In the genomic region with DNA sequence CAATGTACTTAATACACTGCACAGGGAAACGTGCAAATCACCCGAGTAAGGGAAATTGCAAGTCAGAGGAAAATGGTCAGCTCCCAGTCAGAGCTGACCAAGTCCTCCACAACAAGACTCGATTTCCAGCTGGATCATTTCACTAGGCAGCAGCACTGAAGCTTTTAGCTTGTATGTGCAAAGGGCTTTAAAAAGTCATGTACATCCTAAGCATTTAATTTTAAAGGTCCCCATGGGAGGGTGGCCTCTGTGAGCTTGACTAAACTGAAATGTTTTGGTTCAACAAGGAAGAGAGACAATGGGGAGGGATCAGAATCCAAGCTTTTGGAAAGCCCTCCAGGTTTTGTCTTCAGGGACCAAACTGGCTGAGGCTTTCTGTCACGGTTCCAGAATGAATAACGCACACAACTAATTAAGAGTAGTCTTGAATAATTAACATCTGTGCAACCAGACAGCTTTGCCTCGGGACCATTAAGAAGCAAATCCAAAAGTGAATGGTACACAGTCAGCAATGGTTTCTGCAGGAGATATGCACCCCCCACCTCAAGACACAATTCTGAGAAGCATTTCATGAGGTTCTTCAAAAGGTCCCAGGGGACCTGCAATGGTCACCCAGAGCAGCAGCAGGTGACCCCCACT, we compare ENCODE assay signal across 19 cellular contexts.
"Had no signal": no experiment of that assay in that cellular context is flagged by ENCODE, and none has a peak within 500 bp of the region (broad histone marks: within the 10 kb centered on the region; RNA-seq: fewer than 3 reads in every experiment).

No MANE protein-coding gene starts in this region.

- H3K27ac ChIP-seq: ascending aorta, colonic mucosa, esophagus squamous epithelium, gastrocnemius medialis, heart right ventricle, lower lobe of right lung, upper lobe of left lung had no signal

- H3K27me3 ChIP-seq: ascending aorta, colonic mucosa, esophagus squamous epithelium, gastrocnemius medialis, upper lobe of left lung had no signal

- H3K4me1 ChIP-seq: ascending aorta, colonic mucosa, esophagus squamous epithelium, lower lobe of right lung, upper lobe of left lung had no signal

- H3K9me3 ChIP-seq: ascending aorta, colonic mucosa, esophagus squamous epithelium, gastrocnemius medialis, heart right ventricle, lower lobe of right lung, mucosa of descending colon, upper lobe of left lung had no signal

- DNase-seq: activated CD4-positive, alpha-beta T cell treated with anti-CD3 and anti-CD28 coated beads for 1 hour; activated CD4-positive, alpha-beta T cell treated with anti-CD3 and anti-CD28 coated beads, Interleukin-2, amount 50 U/mL, for 1 hour; activated gamma-delta T cell treated with Interleukin-2 at 50 U/mL for 16 hours; activated T-cell treated with anti-CD3 and anti-CD28 coated beads, Interleukin-2, amount 50 U/mL, for 1 hour; colonic mucosa; esophagus squamous epithelium; gastrocnemius medialis; heart right ventricle; islet precursor cell; left cardiac atrium; lower lobe of right lung; mesendoderm; mucosa of descending colon; stimulated activated CD4-positive, alpha-beta T cell treated with anti-CD3 and anti-CD28 coated beads, Interleukin-4, amount 100 ng/mL, for 24 hours; stimulated activated naive CD4-positive, alpha-beta T cell treated with Interleukin-2 at 50 U/mL for 16 hours; T-cell; upper lobe of left lung had no signal

- FAIRE-seq: TTC549 had no signal

- H3K36me3 ChIP-seq: ascending aorta, colonic mucosa, esophagus squamous epithelium, gastrocnemius medialis, heart right ventricle, lower lobe of right lung, upper lobe of left lung had no signal

- H3K4me3 ChIP-seq: ascending aorta, colonic mucosa, esophagus squamous epithelium, gastrocnemius medialis, heart right ventricle, lower lobe of right lung, mucosa of descending colon, upper lobe of left lung had no signal
